Comparison of ENCODE assay signal across 16 cellular contexts in the genomic region with DNA sequence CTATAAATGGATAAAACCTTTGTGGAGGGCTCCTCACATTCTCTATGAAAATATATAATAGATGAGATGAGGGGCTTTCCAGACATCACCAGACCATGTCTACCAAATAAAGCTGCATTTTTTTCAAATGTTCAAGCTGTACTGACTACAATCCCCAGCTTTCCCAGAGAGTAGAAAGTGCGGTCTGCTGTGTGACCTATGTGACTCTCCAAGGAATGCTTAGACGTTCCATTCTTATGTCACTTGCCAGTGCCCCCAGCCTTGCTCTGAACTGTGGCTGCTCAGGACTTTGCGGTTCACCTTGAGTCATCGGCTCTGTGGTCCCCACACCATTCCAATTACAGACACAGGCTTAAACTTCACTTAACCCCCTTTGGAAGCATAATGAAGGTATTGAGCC. TPM values are rescaled to one million over a fixed set of nuclear protein-coding genes. Genes with fewer than 3 reads are reported as not detected.
DNase-seq lines count a peak whose midpoint lies in the region; ATAC-seq, FAIRE-seq and TF ChIP-seq lines count a peak whose summit lies in the region.
"Had no signal": no experiment of that assay in that cellular context is flagged by ENCODE, and none has a peak within 500 bp of the region (broad histone marks: within the 10 kb centered on the region; RNA-seq: fewer than 3 reads in every experiment).

No MANE protein-coding gene starts in this region.

- CTCF ChIA-PET in A549 (lab: Yijun Ruan, JAX): interaction anchor here (0.5 to 1.3 kb wide), 2 partner anchors 10 to 664 kb away, joined by 3 to 5 read pairs; no protein-coding TSS in a partner anchor

- H3K4me1 ChIP-seq in A549 (no peaks in the 10 kb centered on the region), left lung (no peaks in the 10 kb centered on the region)

- ATAC-seq in A549 (peak; percentile 32 to 56; a peak in 2 of 6 replicates), left lung (no peak)
- ATAC-seq: T-helper 17 cell had no signal

- no peaks in the 10 kb centered on the region for H3K36me3 ChIP-seq in left lung

- H3K27me3 ChIP-seq in left lung: no peaks in the 10 kb centered on the region

- no peak for TF ChIP-seq CTCF in A549 (IDR thresholded peaks at IDR 0.05)
- TF ChIP-seq CTCF in left lung (IDR thresholded peaks at IDR 0.05): no peak

- FAIRE-seq in A549 (lab: Jason Lieb, UNC): no peak
- FAIRE-seq: GM12891 had no signal

- H3K4me2 ChIP-seq in A549: no peak overlapping the region

- no peak for TF ChIP-seq POLR2A in A549 (IDR thresholded peaks at IDR 0.05; ENCODE audit: low read length)

- H3K4me3 ChIP-seq in A549: no peak overlapping the region
- no peak overlapping the region for H3K4me3 ChIP-seq in left lung

- H3K9me3 ChIP-seq in A549: peaks cover 3% of the 10 kb centered on the region; the same call in 1 of the 3 replicates
- H3K9me3 ChIP-seq in left lung: no peaks in the 10 kb centered on the region

- no peak for DNase-seq in A549 (ENCODE audit: low read depth in 1 of 2, low spot score in 1 of 2)
- DNase-seq in ELR (ENCODE audit: low read depth): peak; percentile 59
- peak; percentile 15 for DNase-seq in RKO (ENCODE audit: low spot score)
- DNase-seq in fibroblast of peridontal ligament (ENCODE audit: extremely low read depth): peak; percentile 4
- no peak for DNase-seq in NCI-H510A treated with DMSO at 0.1 percent for 48 hours (lab: John Stamatoyannopoulos, UW)
- DNase-seq in DMS79 treated with DMSO at 0.1 percent for 48 hours (lab: John Stamatoyannopoulos, UW): no peak
- no peak for DNase-seq in SHP77 treated with DMSO at 0.1 percent for 48 hours (lab: John Stamatoyannopoulos, UW)
- no peak for DNase-seq in left lung
- DNase-seq: CD4-positive, CD25-positive, alpha-beta regulatory T cell; NCI-H1105; stimulated activated CD4-positive, alpha-beta T cell treated with anti-CD3 and anti-CD28 coated beads, Interleukin-2, amount 100 ng/mL, for 48 hours; T-helper 17 cell had no signal

- POLR2A ChIA-PET in A549 (lab: Yijun Ruan, JAX): no interaction called here

- intact Hi-C loops in left lung (cut with DNase I): no loop called here

- TF ChIP-seq EP300 in A549 (IDR thresholded peaks at IDR 0.05): no peak

- 23% methylated on average over 4 of the region's 4 CpGs for WGBS in A549 (ENCODE audit: missing lambda C conversion rate)

- no peak for TF ChIP-seq RAD21 in A549 (conservative IDR thresholded peaks at IDR 0.05 in 1 of 2, IDR thresholded peaks at IDR 0.05 in 1 of 2)

- H3K27ac ChIP-seq in A549 (no peak overlapping the region; a peak in 1 of 6 replicates), left lung (no peak overlapping the region)

TF ChIP-seq in A549, 52 proteins besides CTCF, POLR2A, EP300 and RAD21:
- TF ChIP-seq ZNF302 (CRISPR knock-in tag; IDR thresholded peaks at IDR 0.05) (no peak), JUNB (IDR thresholded peaks at IDR 0.05) (no peak), RNF2 (IDR thresholded peaks at IDR 0.05; ENCODE audit: borderline replicate concordance, low read depth) (no peak), ESRRA (IDR thresholded peaks at IDR 0.05; ENCODE audit: borderline replicate concordance, low read length) (no peak), HOXB13 (CRISPR knock-in tag; IDR thresholded peaks at IDR 0.05; ENCODE audit: low read depth) (no peak), NPAS2 (CRISPR knock-in tag; IDR thresholded peaks at IDR 0.05; ENCODE audit: borderline replicate concordance) (no peak), CHD2 (IDR thresholded peaks at IDR 0.05; ENCODE audit: low read length, partially characterized antibody) (no peak), NR3C1 (IDR thresholded peaks at IDR 0.05) (no peak), KDM5A (IDR thresholded peaks at IDR 0.05) (no peak), BHLHE40 (IDR thresholded peaks at IDR 0.05; ENCODE audit: low read depth, low read length) (no peak), HEYL (CRISPR knock-in tag; IDR thresholded peaks at IDR 0.05) (no peak), CHD4 (IDR thresholded peaks at IDR 0.05; ENCODE audit: borderline replicate concordance) (no peak), ZFP36 (IDR thresholded peaks at IDR 0.05; ENCODE audit: borderline replicate concordance, partially characterized antibody) (no peak)
- TF ChIP-seq, protein P1, sequence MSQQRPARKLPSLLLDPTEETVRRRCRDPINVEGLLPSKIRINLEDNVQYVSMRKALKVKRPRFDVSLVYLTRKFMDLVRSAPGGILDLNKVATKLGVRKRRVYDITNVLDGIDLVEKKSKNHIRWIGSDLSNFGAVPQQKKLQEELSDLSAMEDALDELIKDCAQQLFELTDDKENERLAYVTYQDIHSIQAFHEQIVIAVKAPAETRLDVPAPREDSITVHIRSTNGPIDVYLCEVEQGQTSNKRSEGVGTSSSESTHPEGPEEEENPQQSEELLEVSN (IDR thresholded peaks at IDR 0.05; ENCODE audit: borderline replicate concordance, low read depth): no peak

RNA-seq across cellular contexts. Expression of a gene that starts 47.8 kb away (rescaled TPM):
- polyA plus RNA-seq in A549 (2011; rRNA removed) (0.25 and 0.67 TPM in 2 replicates), A549 (2017; fragmentation: RNase III; extraction: RNeasy Plus Mini Kit Qiagen cat#74134 plus additional on column Dnase treatment) (not detected in 3 replicates)
- polyA plus RNA-seq in A549 (2012; cell fraction: cytosol; rRNA removed): 0.32 and 0.45 TPM in 2 replicates
- 0.59 and 0.76 TPM in 2 replicates for polyA plus RNA-seq in A549 (2012; cell fraction: nucleus; rRNA removed)
- 1.3 and 1.6 TPM in 2 replicates for polyA minus RNA-seq in A549 (2011; rRNA and poly(A)+ RNA removed)
- 10 to 100 TPM; 25.1 to 28.6 TPM for total RNA-seq in left lung
- total RNA-seq: CD4-positive, CD25-positive, alpha-beta regulatory T cell; chondrocyte; fibroblast of villous mesenchyme; osteocyte; T-helper 17 cell had no signal
- polyA plus RNA-seq: CD4-positive, CD25-positive, alpha-beta regulatory T cell had no signal

Comparison
In these comparisons a context has a peak if more than half of its experiments do, and no peak if none do; other contexts are left out.
1. DNase-seq: peak in ELR (single experiment), RKO (single experiment) and fibroblast of peridontal ligament (single experiment); none in A549 (0 of 2), NCI-H510A treated with DMSO at 0.1 percent for 48 hours (single experiment), DMS79 treated with DMSO at 0.1 percent for 48 hours (single experiment), SHP77 treated with DMSO at 0.1 percent for 48 hours (single experiment) and left lung (0 of 2).